In the genomic region with DNA sequence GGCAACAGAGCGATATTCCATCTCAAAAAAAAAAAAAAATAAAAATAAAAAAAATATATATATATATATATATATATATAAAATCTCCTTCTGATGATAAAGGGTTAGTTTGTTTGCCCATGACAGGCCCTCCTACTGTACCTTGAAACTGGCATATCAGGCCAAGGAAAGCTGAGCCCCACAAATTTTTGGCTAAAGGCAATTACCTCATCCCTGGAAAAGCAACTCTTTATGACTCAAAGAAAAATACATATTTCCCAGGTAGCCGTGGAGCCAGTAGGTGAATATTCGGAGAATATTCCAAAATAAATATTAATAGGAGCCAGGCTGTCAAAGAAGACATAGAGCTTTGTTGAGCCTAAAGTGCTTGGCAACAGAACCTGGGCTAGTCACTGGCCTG, we compare ENCODE assay signal across 9 cellular contexts.
"Had no signal": no experiment of that assay in that cellular context is flagged by ENCODE, and none has a peak within 500 bp of the region (broad histone marks: within the 10 kb centered on the region; RNA-seq: fewer than 3 reads in every experiment).

No MANE protein-coding gene starts in this region.

- H3K4me1 Mint-ChIP-seq: GM23338 had no signal

- H3K27ac ChIP-seq: GM23248 had no signal

- H3K9me3 ChIP-seq: HAP-1 had no signal

- ATAC-seq: GM23338, HCT116 had no signal

- H3K4me3 ChIP-seq: GM23248, GM23338, HAP-1 had no signal

- DNase-seq: GM23248, GOT3, H7, H9, HCEC 1CT, HFFc6 had no signal

- H3K4me1 ChIP-seq: HAP-1 had no signal

- H3K9ac ChIP-seq: GM23248 had no signal

- H3K36me3 ChIP-seq: HAP-1 had no signal

- H3K27ac Mint-ChIP-seq: GM23338, H9, HFFc6 had no signal

- H3K4me3 Mint-ChIP-seq: GM23338, H9, HFFc6 had no signal
